ENCODE assay signal across 1 cellular context in the genomic region with DNA sequence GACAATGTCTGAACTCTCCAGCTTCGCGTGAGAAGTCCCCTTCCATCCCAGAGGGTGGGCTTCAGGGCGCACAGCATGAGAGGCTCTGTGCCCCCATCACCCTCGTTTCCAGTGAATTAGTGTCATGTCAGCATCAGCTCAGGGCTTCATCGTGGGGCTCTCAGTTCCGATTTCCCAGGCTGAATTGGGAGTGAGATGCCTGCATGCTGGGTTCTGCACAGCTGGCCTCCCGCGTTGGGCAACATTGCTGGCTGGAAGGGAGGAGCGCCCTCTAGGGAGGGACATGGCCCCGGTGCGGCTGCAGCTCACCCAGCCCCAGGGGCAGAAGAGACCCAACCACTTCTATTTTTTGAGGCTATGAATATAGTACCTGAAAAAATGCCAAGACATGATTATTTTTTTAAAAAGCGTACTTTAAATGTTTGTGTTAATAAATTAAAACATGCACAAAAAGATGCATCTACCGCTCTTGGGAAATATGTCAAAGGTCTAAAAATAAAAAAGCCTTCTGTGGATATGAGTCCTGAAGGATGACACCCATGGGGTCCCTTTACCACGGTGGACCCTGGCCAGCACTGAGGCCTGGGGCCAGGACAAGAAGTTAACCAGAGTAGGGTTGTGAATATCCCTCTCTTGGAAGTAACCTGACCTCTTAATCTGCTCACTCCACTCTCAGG.
TF ChIP-seq lines count a peak whose summit lies in the region.

No MANE protein-coding gene starts in this region.

TF ChIP-seq in HepG2, 621 proteins besides CTCF, POLR2A, EP300 and RAD21 (continued from another document):
- TF ChIP-seq, protein P1, sequence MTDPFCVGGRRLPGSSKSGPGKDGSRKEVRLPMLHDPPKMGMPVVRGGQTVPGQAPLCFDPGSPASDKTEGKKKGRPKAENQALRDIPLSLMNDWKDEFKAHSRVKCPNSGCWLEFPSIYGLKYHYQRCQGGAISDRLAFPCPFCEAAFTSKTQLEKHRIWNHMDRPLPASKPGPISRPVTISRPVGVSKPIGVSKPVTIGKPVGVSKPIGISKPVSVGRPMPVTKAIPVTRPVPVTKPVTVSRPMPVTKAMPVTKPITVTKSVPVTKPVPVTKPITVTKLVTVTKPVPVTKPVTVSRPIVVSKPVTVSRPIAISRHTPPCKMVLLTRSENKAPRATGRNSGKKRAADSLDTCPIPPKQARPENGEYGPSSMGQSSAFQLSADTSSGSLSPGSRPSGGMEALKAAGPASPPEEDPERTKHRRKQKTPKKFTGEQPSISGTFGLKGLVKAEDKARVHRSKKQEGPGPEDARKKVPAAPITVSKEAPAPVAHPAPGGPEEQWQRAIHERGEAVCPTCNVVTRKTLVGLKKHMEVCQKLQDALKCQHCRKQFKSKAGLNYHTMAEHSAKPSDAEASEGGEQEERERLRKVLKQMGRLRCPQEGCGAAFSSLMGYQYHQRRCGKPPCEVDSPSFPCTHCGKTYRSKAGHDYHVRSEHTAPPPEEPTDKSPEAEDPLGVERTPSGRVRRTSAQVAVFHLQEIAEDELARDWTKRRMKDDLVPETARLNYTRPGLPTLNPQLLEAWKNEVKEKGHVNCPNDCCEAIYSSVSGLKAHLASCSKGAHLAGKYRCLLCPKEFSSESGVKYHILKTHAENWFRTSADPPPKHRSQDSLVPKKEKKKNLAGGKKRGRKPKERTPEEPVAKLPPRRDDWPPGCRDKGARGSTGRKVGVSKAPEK (CRISPR knock-in tag; IDR thresholded peaks at IDR 0.05; ENCODE audit: borderline replicate concordance): 0 out of 2 replicates have a peak, but pooled peaks have one; percentile 51
- TF ChIP-seq ZNF768 (CRISPR knock-in tag; IDR thresholded peaks at IDR 0.05) (peak; percentile 70; the same call in 1 of the 2 replicates), PPARG (CRISPR knock-in tag; conservative IDR thresholded peaks at IDR 0.05) (no peak), RELA (CRISPR knock-in tag; IDR thresholded peaks at IDR 0.05) (no peak), KLF11 (CRISPR knock-in tag; IDR thresholded peaks at IDR 0.05) (no peak), THAP11 (CRISPR knock-in tag; IDR thresholded peaks at IDR 0.05) (0 out of 2 replicates have a peak, but pooled peaks have one; percentile 22)
- TF ChIP-seq, protein P2, sequence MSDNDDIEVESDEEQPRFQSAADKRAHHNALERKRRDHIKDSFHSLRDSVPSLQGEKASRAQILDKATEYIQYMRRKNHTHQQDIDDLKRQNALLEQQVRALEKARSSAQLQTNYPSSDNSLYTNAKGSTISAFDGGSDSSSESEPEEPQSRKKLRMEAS (IDR thresholded peaks at IDR 0.05): peak; percentile 27; the same call in 1 of the 2 replicates
